ENCODE assay signal across 8 cellular contexts in the genomic region with DNA sequence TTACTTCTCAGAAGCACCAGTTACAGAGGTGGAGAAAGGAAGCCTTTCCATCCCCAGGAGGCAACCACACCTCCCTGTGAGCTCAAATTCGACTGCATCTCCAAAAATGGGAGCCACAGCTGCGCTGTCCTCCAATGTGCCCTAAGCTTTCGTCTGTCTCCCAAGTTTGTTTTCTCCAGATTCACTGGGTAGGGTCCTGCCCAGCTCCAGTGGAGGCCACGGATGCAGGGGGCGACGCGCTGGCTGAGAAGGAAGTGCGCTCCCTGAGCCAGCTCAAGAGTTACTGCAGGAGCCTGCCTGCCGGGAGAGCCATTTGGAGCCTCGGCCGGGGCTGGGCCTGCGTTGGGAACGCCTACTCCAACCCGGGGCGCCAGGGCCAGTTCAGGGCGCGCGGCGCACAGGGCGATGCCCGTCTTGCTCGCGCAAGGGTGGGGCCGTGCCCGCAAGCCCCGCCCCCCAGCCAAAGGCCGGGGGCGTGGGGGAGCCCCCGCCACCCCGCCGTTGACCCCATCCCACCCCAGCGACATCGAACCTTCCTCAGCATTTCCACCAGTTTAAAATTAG. TPM values are rescaled to one million over a fixed set of nuclear protein-coding genes. Genes with fewer than 3 reads are reported as not detected.
A peak's percentile ranks its signal among the peaks of the same experiment; 100 is the strongest.
DNase-seq lines count a peak whose midpoint lies in the region; ATAC-seq and TF ChIP-seq lines count a peak whose summit lies in the region.

No MANE protein-coding gene starts in this region.

- peak; percentile 93 for ATAC-seq in HG03354 (IDR thresholded peaks at IDR 0.05; ENCODE audit: poor library complexity, severe bottlenecking, unreplicated experiment)

- peak; percentile 55 for TF ChIP-seq POLR2A in GM19193 (IDR thresholded peaks at IDR 0.05; ENCODE audit: extremely low read depth, insufficient read depth, insufficient read length)

- DNase-seq in BE2C = peak; percentile 96
- peak; percentile 67 for DNase-seq in NOMO-1 treated with DMSO at 0.1 percent for 48 hours (lab: John Stamatoyannopoulos, UW; ENCODE audit: unreplicated experiment)
- peak; percentile 67 for DNase-seq in activated T-cell treated with anti-CD3 and anti-CD28 coated beads for 4 hours
- peak; percentile 50 for DNase-seq in epithelial cell of prostate (ENCODE audit: low read depth, low spot score)
- peak; percentile 90 for DNase-seq in mucosa of gallbladder (ENCODE audit: low spot score)
- DNase-seq in stimulated activated CD8-positive, alpha-beta memory T cell treated with anti-CD3 and anti-CD28 coated beads, Interleukin-4, amount 100 ng/mL, for 1 hour (ENCODE audit: low read depth in 2 of 2, low spot score in 1 of 2) = peak; percentile 30 to 44

- no peaks in the 10 kb centered on the region for H3K27me3 ChIP-seq in BE2C

- H3K4me1 ChIP-seq in BE2C = peaks cover 15% of the 10 kb centered on the region

- TF ChIP-seq CTCF in BE2C (IDR thresholded peaks at IDR 0.05; ENCODE audit: low read depth, low read length) = 0 out of 2 replicates have a peak, but pooled peaks have one; percentile 15

- H3K27ac ChIP-seq in epithelial cell of prostate = peak overlapping the region; percentile 99

- peak overlapping the region; percentile 89 for H3K4me3 ChIP-seq in BE2C (ENCODE audit: low read depth, low read length)

- H3K36me3 ChIP-seq in BE2C = peaks cover 4% of the 10 kb centered on the region; the same call in 1 of the 2 replicates

- H3K9me3 ChIP-seq in BE2C = no peaks in the 10 kb centered on the region

RNA-seq across cellular contexts. Expression of a gene that starts 19.5 kb away (rescaled TPM):
- polyA plus RNA-seq in BE2C (2012; ENCODE audit: insufficient read depth, insufficient read length, low read depth) = 43.0 TPM
- 22.2 TPM for total RNA-seq in mucosa of gallbladder

Comparison
In these comparisons a context has a peak if more than half of its experiments do, and no peak if none do; other contexts are left out.
1. Peak in every context shown above with its lines: DNase-seq, ATAC-seq, H3K4me3 ChIP-seq and H3K27ac ChIP-seq.
2. DNase-seq: peak in every context shown above with its lines; median percentile 96 in BE2C; 90 in mucosa of gallbladder; 67 in NOMO-1 treated with DMSO at 0.1 percent for 48 hours; 67 in activated T-cell treated with anti-CD3 and anti-CD28 coated beads for 4 hours; 50 in epithelial cell of prostate; 37 in stimulated activated CD8-positive, alpha-beta memory T cell treated with anti-CD3 and anti-CD28 coated beads, Interleukin-4, amount 100 ng/mL, for 1 hour.